ENCODE assay signal across 8 cellular contexts in the genomic region with DNA sequence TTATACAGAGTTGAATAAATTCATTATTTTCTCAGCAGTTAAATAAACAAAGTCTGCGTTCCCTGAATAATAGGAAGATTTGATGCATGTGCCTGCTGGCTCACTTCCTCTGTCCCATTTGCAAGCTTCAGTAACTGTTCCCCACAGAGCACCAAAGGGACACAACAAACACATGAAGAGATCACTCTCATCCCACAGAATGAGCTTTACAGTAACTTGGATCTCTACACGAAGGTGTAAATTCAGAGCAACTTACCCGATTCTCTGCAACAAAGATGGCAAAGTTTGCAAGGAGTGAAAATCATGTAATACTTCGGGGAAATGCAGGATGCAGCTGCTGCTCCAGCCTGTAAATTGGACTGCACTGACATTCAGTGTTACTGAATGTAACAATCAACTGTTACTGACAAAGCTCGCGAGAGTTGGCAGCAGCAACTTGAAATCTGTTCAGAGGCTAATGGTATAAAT. TPM values are rescaled to one million over a fixed set of nuclear protein-coding genes. Genes with fewer than 3 reads are reported as not detected.
DNase-seq lines count a peak whose midpoint lies in the region; ATAC-seq and TF ChIP-seq lines count a peak whose summit lies in the region.

A gene (minus strand): TSS at position 366 of the 468 bp plus-strand sequence. CDS start 6,390 bp downstream, outside the sequence.

- no peak within 1 kb of the TSS for H3K27ac ChIP-seq in SU-DHL-6 (ENCODE audit: low read depth, low read length)
- no peak within 1 kb of the TSS for H3K27ac ChIP-seq in heart right ventricle
- no peak within 1 kb of the TSS for H3K27ac ChIP-seq in skeletal muscle tissue (ENCODE audit: low read depth, low read length)
- H3K27ac ChIP-seq in prostate gland, result no peak within 1 kb of the TSS

- H3K4me3 ChIP-seq in SU-DHL-6 (ENCODE audit: insufficient read depth, low read length, poor library complexity, severe bottlenecking) (peak within 1 kb of the TSS; percentile 49), heart right ventricle (peak within 1 kb of the TSS in 7 of 10 donors; percentile 17 to 45 (median 33)), skeletal muscle tissue (ENCODE audit: low read length in 3 of 3) (peak within 1 kb of the TSS in 2 of 3 donors; percentile 33), prostate gland (no peak within 1 kb of the TSS)

- H3K27me3 Mint-ChIP-seq in T-helper 2 cell treated with Interferon-gamma antibody and Interleukin-4, amounts not matched to agents 5 μg/mL and 100 μg/mL, for 36 hours (ENCODE audit: low read depth), result no peaks in the 10 kb centered on the region

- no peak within 1 kb of the TSS for H3K27ac Mint-ChIP-seq in T-helper 2 cell treated with Interferon-gamma antibody and Interleukin-4, amounts not matched to agents 5 μg/mL and 100 μg/mL, for 36 hours

- H3K9ac ChIP-seq in SU-DHL-6 (ENCODE audit: low read length) (peak within 1 kb of the TSS; percentile 47), skeletal muscle tissue (ENCODE audit: low read depth in 1 of 3, low read length in 3 of 3) (peak within 1 kb of the TSS in 1 of 3 donors; percentile 19)

- H3K36me3 ChIP-seq in SU-DHL-6 (ENCODE audit: low read length) (no peaks in the 10 kb centered on the region), heart right ventricle (no peaks in the 10 kb centered on the region), skeletal muscle tissue (ENCODE audit: control insufficient read depth in 3 of 3, insufficient read depth in 3 of 3, low read length in 3 of 3) (no peaks in the 10 kb centered on the region), prostate gland (no peaks in the 10 kb centered on the region)

- ATAC-seq in HG02798 (IDR thresholded peaks at IDR 0.05; ENCODE audit: poor library complexity, unreplicated experiment) (peak; percentile 77), heart right ventricle (peak in 3 of 8 donors; percentile 35 to 76 (median 61)), HG02642 (IDR thresholded peaks at IDR 0.05; ENCODE audit: poor library complexity, unreplicated experiment) (no peak)

- H3K9me3 ChIP-seq in SU-DHL-6 (ENCODE audit: insufficient read depth, low read length) (no peaks in the 10 kb centered on the region), heart right ventricle (no peaks in the 10 kb centered on the region), skeletal muscle tissue (ENCODE audit: control insufficient read depth in 3 of 3, low read length in 3 of 3) (no peaks in the 10 kb centered on the region), prostate gland (no peaks in the 10 kb centered on the region)

- DNase-seq in heart right ventricle (peak; percentile 10 to 12), prostate gland (ENCODE audit: low spot score) (no peak), NCI-H187 treated with DMSO at 0.1 percent for 48 hours (lab: John Stamatoyannopoulos, UW) (no peak)
- no peak for DNase-seq in T-helper 2 cell treated with Interferon-gamma antibody and Interleukin-4, amounts not matched to agents 5 μg/mL and 100 μg/mL, for 36 hours (ENCODE audit: low spot score)

- intact Hi-C loops in heart right ventricle (cut with DNase I) (no loop called here), prostate gland (cut with DNase I) (no loop called here)

- peak within 1 kb of the TSS; percentile 62 for H2AFZ ChIP-seq in SU-DHL-6 (ENCODE audit: low read depth, low read length, severe bottlenecking)

- H3K36me3 Mint-ChIP-seq in T-helper 2 cell treated with Interferon-gamma antibody and Interleukin-4, amounts not matched to agents 5 μg/mL and 100 μg/mL, for 36 hours (ENCODE audit: low read depth), result no peaks in the 10 kb centered on the region

- no peaks in the 10 kb centered on the region for H3K9me2 ChIP-seq in SU-DHL-6 (replicated peaks; ENCODE audit: insufficient read depth, low read length)

- no peaks in the 10 kb centered on the region for H3K4me1 ChIP-seq in heart right ventricle
- H3K4me1 ChIP-seq in skeletal muscle tissue (ENCODE audit: control insufficient read depth in 3 of 3, insufficient read depth in 3 of 3, low read length in 3 of 3), result no peaks in the 10 kb centered on the region
- H3K4me1 ChIP-seq in prostate gland (replicated peaks), result no peaks in the 10 kb centered on the region

- no peaks in the 10 kb centered on the region for H4K20me1 ChIP-seq in SU-DHL-6 (ENCODE audit: low read depth, low read length)

- no peaks in the 10 kb centered on the region for H3F3A ChIP-seq in SU-DHL-6 (ENCODE audit: insufficient read depth)

- TF ChIP-seq POLR2A in prostate gland (IDR thresholded peaks at IDR 0.05), result no peak

- WGBS in heart right ventricle, 2 donors, result 9 to 12% methylated on average over 6 of the region's 6 CpGs
- 5% methylated on average over 6 of the region's 6 CpGs for WGBS in prostate gland

- no peaks in the 10 kb centered on the region for H3K4me1 Mint-ChIP-seq in T-helper 2 cell treated with Interferon-gamma antibody and Interleukin-4, amounts not matched to agents 5 μg/mL and 100 μg/mL, for 36 hours (ENCODE audit: low read depth)

- no peaks in the 10 kb centered on the region for H3K79me2 ChIP-seq in SU-DHL-6 (ENCODE audit: insufficient read depth, low read length)

- peak within 1 kb of the TSS; percentile 70 for H3K4me2 ChIP-seq in SU-DHL-6 (ENCODE audit: low read depth, low read length, poor library complexity, severe bottlenecking)

- no peaks in the 10 kb centered on the region for H3K9me3 Mint-ChIP-seq in T-helper 2 cell treated with Interferon-gamma antibody and Interleukin-4, amounts not matched to agents 5 μg/mL and 100 μg/mL, for 36 hours

- TF ChIP-seq CTCF in SU-DHL-6 (IDR thresholded peaks at IDR 0.05; ENCODE audit: insufficient read depth, low read length, poor library complexity, severe bottlenecking), result no peak
- TF ChIP-seq CTCF in heart right ventricle (IDR thresholded peaks at IDR 0.05), result no peak
- no peak for TF ChIP-seq CTCF in prostate gland (IDR thresholded peaks at IDR 0.05)

- H3K4me3 Mint-ChIP-seq in T-helper 2 cell treated with Interferon-gamma antibody and Interleukin-4, amounts not matched to agents 5 μg/mL and 100 μg/mL, for 36 hours, result no peak within 1 kb of the TSS

- H3K27me3 ChIP-seq in SU-DHL-6 (ENCODE audit: low read length) (no peaks in the 10 kb centered on the region), heart right ventricle (no peaks in the 10 kb centered on the region), skeletal muscle tissue (ENCODE audit: control insufficient read depth in 3 of 3, insufficient read depth in 3 of 3, low read length in 3 of 3) (no peaks in the 10 kb centered on the region), prostate gland (replicated peaks; ENCODE audit: insufficient read depth) (no peaks in the 10 kb centered on the region)

RNA-seq across cellular contexts. Expression of the gene that starts here (rescaled TPM):
- 1 to 10 TPM in 7 of 10 donors, under 1 TPM in 3; 0.62 to 8.4 (median 1.7) TPM for total RNA-seq in heart right ventricle
- 1 to 10 TPM; 1.8 to 2.0 TPM for polyA plus RNA-seq in heart right ventricle
- total RNA-seq in skeletal muscle tissue, result 42.3 TPM
- 1 to 10 TPM; 1.8 to 2.2 TPM for total RNA-seq in prostate gland

Comparison
In these comparisons a context has a peak if more than half of its experiments do, and no peak if none do; other contexts are left out.
1. H3K4me3 ChIP-seq: peak in SU-DHL-6 (single experiment), heart right ventricle (7 of 10) and skeletal muscle tissue (2 of 3); none in prostate gland (0 of 2).
2. DNase-seq: peak in heart right ventricle (2 of 2); none in prostate gland (single experiment), T-helper 2 cell treated with Interferon-gamma antibody and Interleukin-4, amounts not matched to agents 5 μg/mL and 100 μg/mL, for 36 hours (single experiment) and NCI-H187 treated with DMSO at 0.1 percent for 48 hours (single experiment).